Comparison of ENCODE assay signal across 23 cellular contexts in the genomic region with DNA sequence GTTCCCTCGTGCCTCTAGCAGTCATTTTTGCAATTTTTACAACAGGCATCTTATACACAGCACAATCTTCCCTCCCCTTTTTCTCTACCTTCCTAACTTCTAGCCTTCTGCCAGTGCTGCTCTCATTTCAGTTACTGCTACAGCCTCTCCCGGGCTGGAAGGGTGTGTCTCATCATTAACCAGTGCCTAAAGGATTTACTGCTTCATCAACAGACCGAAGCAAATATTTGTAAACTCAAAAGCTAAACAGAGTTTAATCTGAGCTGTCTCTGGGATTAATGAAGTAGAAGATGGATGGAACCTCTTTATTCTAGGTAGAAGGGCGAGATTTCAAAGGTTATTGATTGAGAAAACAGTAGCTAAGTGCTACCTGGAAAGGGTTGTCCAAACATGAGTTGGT.
DNase-seq lines count a peak whose midpoint lies in the region; ATAC-seq, FAIRE-seq and TF ChIP-seq lines count a peak whose summit lies in the region.
"Had no signal": no experiment of that assay in that cellular context is flagged by ENCODE, and none has a peak within 500 bp of the region (broad histone marks: within the 10 kb centered on the region; RNA-seq: fewer than 3 reads in every experiment).

No MANE protein-coding gene starts in this region.

- H3K4me1 ChIP-seq in Caco-2 (peaks cover 10% of the 10 kb centered on the region), HepG2 (ENCODE audit: insufficient read depth, low read length) (peaks cover 18% of the 10 kb centered on the region)
- H3K4me1 ChIP-seq: parathyroid adenoma had no signal

- no peak for TF ChIP-seq POLR2A in HepG2 (IDR thresholded peaks at IDR 0.05; ENCODE audit: insufficient read depth in 1 of 2, low read depth in 2 of 2, low read length in 2 of 2)

- H3K4me3 Mint-ChIP-seq in Caco-2 (ENCODE audit: unreplicated experiment): no peak overlapping the region
- H3K4me3 Mint-ChIP-seq: activated naive CD8-positive, alpha-beta T cell; activated T-helper 1 cell treated with anti-CD3 and anti-CD28 coated beads, Interleukin-12 subunit alpha, Interleukin-12 subunit beta, Interleukin-2, Interleukin-4 antibody, amounts not matched to agents 30 ng/mL and 10 ng/mL and 1 ng/mL, durations not matched to agents 14 hours and 24 hours and 36 hours; natural killer cell had no signal

- peak; percentile 33; the same call in 2 of the 3 replicates for ATAC-seq in HepG2
- ATAC-seq in Right ventricle myocardium inferior: no peak
- ATAC-seq: activated CD4-positive, CD25-positive, alpha-beta regulatory T cell treated with anti-CD3 and anti-CD28 coated beads, Interleukin-2, amount 50 U/mL, for 24 hours; natural killer cell; SK-N-SH treated with all-trans-retinoic acid at 6 μM for 48 hours; stimulated activated naive CD8-positive, alpha-beta T cell treated with anti-CD3 and anti-CD28 coated beads, Interleukin-15, Interleukin-2, amounts not matched to agents 100 U/mL and 50 U/mL, for 24 hours had no signal

- H3K27me3 ChIP-seq in Caco-2 (replicated peaks; ENCODE audit: control insufficient read depth, insufficient read depth, low read length) (no peaks in the 10 kb centered on the region), HepG2 (ENCODE audit: control insufficient read depth in 1 of 2, insufficient read depth in 2 of 2, low read length in 2 of 2) (no peaks in the 10 kb centered on the region)
- H3K27me3 ChIP-seq: Peyer's patch, tibial nerve had no signal

- intact Hi-C loops in Caco-2 (cut with micrococcal nuclease; ENCODE audit: unreplicated experiment): loop anchor here (1.0 to 2.0 kb wide), 3 partner anchors 9 to 14 kb away; no protein-coding TSS in a partner anchor
- intact Hi-C loops in HepG2 (cut with micrococcal nuclease; ENCODE audit: unreplicated experiment): no loop called here
- intact Hi-C loops in Right ventricle myocardium inferior (cut with DNase I): loop anchor here (5.0 kb wide), 1 partner anchor 41 kb away; no protein-coding TSS in a partner anchor

- no peaks in the 10 kb centered on the region for H3K27me3 Mint-ChIP-seq in Caco-2 (ENCODE audit: insufficient read depth, unreplicated experiment)

- TF ChIP-seq CTCF in Caco-2 (IDR thresholded peaks at IDR 0.05; ENCODE audit: insufficient read depth in 1 of 2, low read depth in 1 of 2, low read length in 1 of 2, severe bottlenecking in 1 of 2, unreplicated experiment in 1 of 2) (no peak), HepG2 (CRISPR knock-in tag; IDR thresholded peaks at IDR 0.05) (no peak)

- H4K20me1 ChIP-seq in HepG2 (ENCODE audit: insufficient read depth, low read length): no peaks in the 10 kb centered on the region

- whole genome bisulfite sequencing in HepG2 (ENCODE audit: low lambda C conversion rate): 18% methylated on average over 4 of the region's 4 CpGs

- no peak for TF ChIP-seq RAD21 in HepG2 (CRISPR knock-in tag; IDR thresholded peaks at IDR 0.05)

- no peaks in the 10 kb centered on the region for H3K9me3 Mint-ChIP-seq in Caco-2 (ENCODE audit: unreplicated experiment)
- H3K9me3 Mint-ChIP-seq: activated T-helper 1 cell treated with anti-CD3 and anti-CD28 coated beads, Interleukin-12 subunit alpha, Interleukin-12 subunit beta, Interleukin-2, Interleukin-4 antibody, amounts not matched to agents 30 ng/mL and 10 ng/mL and 1 ng/mL, durations not matched to agents 14 hours and 24 hours and 36 hours; natural killer cell had no signal

- H3K36me3 Mint-ChIP-seq in Caco-2 (ENCODE audit: insufficient read depth, unreplicated experiment): peaks cover 63% of the 10 kb centered on the region
- H3K36me3 Mint-ChIP-seq: activated naive CD8-positive, alpha-beta T cell; natural killer cell had no signal

- no TSS peak for BruUV-seq in Caco-2 (replicated peaks; lab: Mats Ljungman, UMichigan)
- no TSS peak for BruUV-seq in HepG2 (replicated peaks; lab: Mats Ljungman, UMichigan)

- H3K9me3 ChIP-seq in Caco-2 (no peaks in the 10 kb centered on the region), HepG2 (ENCODE audit: low read length) (no peaks in the 10 kb centered on the region)
- H3K9me3 ChIP-seq: Peyer's patch, tibial nerve had no signal

- DNase-seq in Caco-2 (peak; percentile 59 to 70), HuH-7.5 (ENCODE audit: low spot score) (peak; percentile 43), SHP77 (lab: John Stamatoyannopoulos, UW) (peak; percentile 9 to 21), HepG2 (ENCODE audit: low spot score) (no peak), GF-D8 (lab: John Stamatoyannopoulos, UW) (no peak), SK-N-DZ (ENCODE audit: low spot score) (no peak), Right ventricle myocardium inferior (ENCODE audit: missing footprints) (no peak), NCI-H2196 treated with DMSO at 0.1 percent for 48 hours (lab: John Stamatoyannopoulos, UW; ENCODE audit: unreplicated experiment) (no peak)
- DNase-seq: cerebellar nuclear complex; DMS79; effector CD8-positive, alpha-beta T cell; natural killer cell; NK-92 treated with Interleukin-12 subunit alpha and Interleukin-12 subunit beta, amount 100 ng/mL, for 24 hours; Peyer's patch; stimulated activated naive CD8-positive, alpha-beta T cell treated with anti-CD3 and anti-CD28 coated beads, Interleukin-15, Interleukin-2, amounts not matched to agents 100 U/mL and 50 U/mL, for 24 hours had no signal

- peaks cover 15% of the 10 kb centered on the region for H3K4me1 Mint-ChIP-seq in Caco-2 (ENCODE audit: low read depth, unreplicated experiment)
- H3K4me1 Mint-ChIP-seq: natural killer cell had no signal

- in situ Hi-C loops in HepG2 (cut with HindIII; ENCODE audit: extremely low pct_ligation_motif_present, low pct_unique_long_range_greater_than_20kb): no loop called here

- H3K27ac ChIP-seq in HepG2 (ENCODE audit: extremely low read length, insufficient read depth, low read length): no peak overlapping the region
- H3K27ac ChIP-seq: parathyroid adenoma, Peyer's patch, tibial nerve had no signal

- CTCF ChIA-PET in Caco-2 (lab: Charles Lee) (interaction anchor here (0.9 kb wide), 1 partner anchor 21 kb away, joined by 3 read pairs; no protein-coding TSS in a partner anchor), HepG2 (lab: Yijun Ruan, JAX; ENCODE audit: low intra/inter-chr PET ratio, low total read pairs) (no interaction called here)

- H3K36me3 ChIP-seq in Caco-2 (ENCODE audit: control insufficient read depth, insufficient read depth, low read length) (peaks cover 6% of the 10 kb centered on the region; the same call in 1 of the 2 replicates), HepG2 (replicated peaks in 1 of 2; ENCODE audit: control insufficient read depth in 1 of 2, insufficient read depth in 2 of 2, low read length in 2 of 2) (no peaks in the 10 kb centered on the region)
- H3K36me3 ChIP-seq: Peyer's patch had no signal

- H3K79me2 ChIP-seq in HepG2 (ENCODE audit: insufficient read depth, low read length): no peaks in the 10 kb centered on the region
- H3K79me2 ChIP-seq: parathyroid adenoma had no signal

- H3K4me2 ChIP-seq in HepG2 (ENCODE audit: low read depth, low read length): no peak overlapping the region

- no peak overlapping the region for H3K9ac ChIP-seq in HepG2 (ENCODE audit: insufficient read depth, low read depth, low read length)
- H3K9ac ChIP-seq: parathyroid adenoma had no signal

- H3K27ac Mint-ChIP-seq in Caco-2 (ENCODE audit: unreplicated experiment): no peak overlapping the region
- H3K27ac Mint-ChIP-seq: activated naive CD8-positive, alpha-beta T cell; activated T-helper 1 cell treated with anti-CD3 and anti-CD28 coated beads, Interleukin-12 subunit alpha, Interleukin-12 subunit beta, Interleukin-2, Interleukin-4 antibody, amounts not matched to agents 30 ng/mL and 10 ng/mL and 1 ng/mL, durations not matched to agents 14 hours and 24 hours and 36 hours; natural killer cell had no signal

- no peak for FAIRE-seq in HepG2 (lab: Jason Lieb, UNC)
- FAIRE-seq: GM12892, H54 had no signal

- TF ChIP-seq EP300 in HepG2 (IDR thresholded peaks at IDR 0.05; ENCODE audit: low read depth in 2 of 2, low read length in 2 of 2): no peak
- TF ChIP-seq EP300 in HepG2 (CRISPR knock-in tag; IDR thresholded peaks at IDR 0.05; ENCODE audit: borderline replicate concordance): no peak

- no peak overlapping the region for H2AFZ ChIP-seq in HepG2 (ENCODE audit: low read length)
- H2AFZ ChIP-seq: parathyroid adenoma had no signal

- POLR2A ChIA-PET in Caco-2 (lab: Charles Lee) (no interaction called here), HepG2 (lab: Yijun Ruan, JAX) (no interaction called here)

- H3K4me3 ChIP-seq in Caco-2 (ENCODE audit: low read depth, low read length) (no peak overlapping the region), HepG2 (replicated peaks in 1 of 3; ENCODE audit: insufficient read depth in 1 of 3, low read depth in 2 of 3, low read length in 3 of 3) (no peak overlapping the region)
- H3K4me3 ChIP-seq: Peyer's patch, tibial nerve had no signal

TF ChIP-seq in HepG2, 621 proteins besides CTCF, POLR2A, EP300 and RAD21 (continues in another document):
- TF ChIP-seq ZNF235 (CRISPR knock-in tag; IDR thresholded peaks at IDR 0.05; ENCODE audit: borderline replicate concordance): no peak
- no peak for TF ChIP-seq ZSCAN22 (CRISPR knock-in tag; IDR thresholded peaks at IDR 0.05)
- no peak for TF ChIP-seq ELF3 (CRISPR knock-in tag; IDR thresholded peaks at IDR 0.05)
- TF ChIP-seq, protein P1, sequence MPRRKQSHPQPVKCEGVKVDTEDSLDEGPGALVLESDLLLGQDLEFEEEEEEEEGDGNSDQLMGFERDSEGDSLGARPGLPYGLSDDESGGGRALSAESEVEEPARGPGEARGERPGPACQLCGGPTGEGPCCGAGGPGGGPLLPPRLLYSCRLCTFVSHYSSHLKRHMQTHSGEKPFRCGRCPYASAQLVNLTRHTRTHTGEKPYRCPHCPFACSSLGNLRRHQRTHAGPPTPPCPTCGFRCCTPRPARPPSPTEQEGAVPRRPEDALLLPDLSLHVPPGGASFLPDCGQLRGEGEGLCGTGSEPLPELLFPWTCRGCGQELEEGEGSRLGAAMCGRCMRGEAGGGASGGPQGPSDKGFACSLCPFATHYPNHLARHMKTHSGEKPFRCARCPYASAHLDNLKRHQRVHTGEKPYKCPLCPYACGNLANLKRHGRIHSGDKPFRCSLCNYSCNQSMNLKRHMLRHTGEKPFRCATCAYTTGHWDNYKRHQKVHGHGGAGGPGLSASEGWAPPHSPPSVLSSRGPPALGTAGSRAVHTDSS (CRISPR knock-in tag; conservative IDR thresholded peaks at IDR 0.05): no peak
- no peak for TF ChIP-seq ZSCAN20 (CRISPR knock-in tag; IDR thresholded peaks at IDR 0.05; ENCODE audit: borderline replicate concordance)

Comparison
In these comparisons a context has a peak if more than half of its experiments do, and no peak if none do; other contexts are left out.
1. DNase-seq: peak in Caco-2 (2 of 2), HuH-7.5 (single experiment) and SHP77 (2 of 2); none in HepG2 (single experiment), GF-D8 (single experiment), SK-N-DZ (single experiment), Right ventricle myocardium inferior (single experiment) and NCI-H2196 treated with DMSO at 0.1 percent for 48 hours (single experiment).